8 cellular contexts compared by ENCODE assay signal in genomic region chr11:65417221-65417701, GRCh38. TPM values are rescaled to one million over a fixed set of nuclear protein-coding genes. Genes with fewer than 3 reads are reported as not detected.
DNase-seq lines count a peak whose midpoint lies in the region; ATAC-seq, FAIRE-seq and TF ChIP-seq lines count a peak whose summit lies in the region.

No MANE protein-coding gene starts in this region.

- FAIRE-seq in A549 (lab: Jason Lieb, UNC) = no peak

- TF ChIP-seq CTCF in A549 (IDR thresholded peaks at IDR 0.05) (no peak), smooth muscle cell (IDR thresholded peaks at IDR 0.05; ENCODE audit: borderline replicate concordance, insufficient read depth, poor library complexity, severe bottlenecking) (no peak)

- WGBS in A549 (ENCODE audit: missing lambda C conversion rate) = 58% methylated on average over 10 of the region's 10 CpGs
- 75% methylated on average over 10 of the region's 10 CpGs for WGBS in smooth muscle cell (ENCODE audit: low lambda C conversion rate)

- H3K9ac ChIP-seq in HUES48 (ENCODE audit: low read depth, low read length) (no peak overlapping the region), smooth muscle cell (ENCODE audit: low read depth) (no peak overlapping the region)

- no peak for TF ChIP-seq RAD21 in A549 (conservative IDR thresholded peaks at IDR 0.05 in 1 of 2, IDR thresholded peaks at IDR 0.05 in 1 of 2)

- peaks cover 44% of the 10 kb centered on the region for H3K4me1 Mint-ChIP-seq in activated naive CD4-positive, alpha-beta T cell treated with anti-CD3 and anti-CD28 coated beads, Interleukin-2, amount 50 U/mL, for 24 hours

- no peaks in the 10 kb centered on the region for H4K20me1 ChIP-seq in smooth muscle cell (ENCODE audit: low read depth)

- intact Hi-C loops in left ventricle myocardium superior (cut with micrococcal nuclease) = no loop called here

- peaks cover 40% of the 10 kb centered on the region for H3F3A ChIP-seq in smooth muscle cell (ENCODE audit: low read depth)

- H3K4me1 ChIP-seq in A549 (peaks cover 52% of the 10 kb centered on the region), HUES48 (ENCODE audit: control insufficient read depth, insufficient read depth, low read length) (peaks cover 52% of the 10 kb centered on the region), smooth muscle cell (ENCODE audit: low read depth) (peaks cover 52% of the 10 kb centered on the region)

- H3K79me2 ChIP-seq in smooth muscle cell (ENCODE audit: low read depth) = peaks cover 30% of the 10 kb centered on the region

- H3K27me3 ChIP-seq in HUES48 (ENCODE audit: control insufficient read depth, insufficient read depth, low read length) (no peaks in the 10 kb centered on the region), smooth muscle cell (ENCODE audit: low read depth) (no peaks in the 10 kb centered on the region)

- DNase-seq in A549 (ENCODE audit: low read depth in 1 of 2, low spot score in 1 of 2) (no peak), left ventricle myocardium superior (peak; percentile 66), smooth muscle cell (lab: John Stamatoyannopoulos, UW; ENCODE audit: unreplicated experiment) (no peak), NCI-H526 (lab: John Stamatoyannopoulos, UW) (no peak), DMS79 treated with DMSO at 0.1 percent for 48 hours (lab: John Stamatoyannopoulos, UW) (no peak), AG08395 (ENCODE audit: low spot score) (no peak)

- no peaks in the 10 kb centered on the region for H3K9me3 Mint-ChIP-seq in activated naive CD4-positive, alpha-beta T cell treated with anti-CD3 and anti-CD28 coated beads, Interleukin-2, amount 50 U/mL, for 24 hours

- H3K4me2 ChIP-seq in A549 (peak overlapping the region; percentile 89), smooth muscle cell (peak overlapping the region; percentile 99)

- peak overlapping the region; percentile 22; the same call in 2 of the 3 replicates for H3K4me3 ChIP-seq in A549
- H3K4me3 ChIP-seq in HUES48 (ENCODE audit: low read depth, low read length) = no peak overlapping the region
- H3K4me3 ChIP-seq in smooth muscle cell = peak overlapping the region; percentile 38

- peak overlapping the region; percentile 97 for H3K27ac Mint-ChIP-seq in activated naive CD4-positive, alpha-beta T cell treated with anti-CD3 and anti-CD28 coated beads, Interleukin-2, amount 50 U/mL, for 24 hours

- H3K4me3 Mint-ChIP-seq in activated naive CD4-positive, alpha-beta T cell treated with anti-CD3 and anti-CD28 coated beads, Interleukin-2, amount 50 U/mL, for 24 hours = peak overlapping the region; percentile 96

- no peaks in the 10 kb centered on the region for H3K36me3 ChIP-seq in HUES48 (ENCODE audit: control insufficient read depth, insufficient read depth, low read length)
- H3K36me3 ChIP-seq in smooth muscle cell (ENCODE audit: low read depth) = no peaks in the 10 kb centered on the region

- peak overlapping the region; percentile 97 to 100 for H3K27ac ChIP-seq in A549
- peak overlapping the region; percentile 98 for H3K27ac ChIP-seq in HUES48 (ENCODE audit: low read depth, low read length)
- peak overlapping the region; percentile 100 for H3K27ac ChIP-seq in smooth muscle cell (ENCODE audit: low read depth)

- H2AFZ ChIP-seq in smooth muscle cell (ENCODE audit: low read depth) = no peak overlapping the region

- no peak for TF ChIP-seq POLR2A in A549 (IDR thresholded peaks at IDR 0.05; ENCODE audit: low read length)

- H3K27me3 Mint-ChIP-seq in activated naive CD4-positive, alpha-beta T cell treated with anti-CD3 and anti-CD28 coated beads, Interleukin-2, amount 50 U/mL, for 24 hours = no peaks in the 10 kb centered on the region

- POLR2A ChIA-PET in A549 (lab: Yijun Ruan, JAX) = interaction anchor here (1.0 to 17.5 kb wide), 10 partner anchors 9 to 86 kb away, joined by 3 to 756 read pairs (median 14); partner anchors contain the start of genes MALAT1, NEAT1 and SLC25A45

- H3K9me3 ChIP-seq in A549 (no peaks in the 10 kb centered on the region), HUES48 (ENCODE audit: control insufficient read depth, insufficient read depth, low read length) (no peaks in the 10 kb centered on the region), smooth muscle cell (replicated peaks; ENCODE audit: low read depth) (no peaks in the 10 kb centered on the region)

- TF ChIP-seq EP300 in A549 (IDR thresholded peaks at IDR 0.05) = no peak

- CTCF ChIA-PET in A549 (lab: Yijun Ruan, JAX) = interaction anchor here (0.6 to 17.0 kb wide), 33 partner anchors 8 to 523 kb away, joined by 3 to 208 read pairs (median 5); partner anchors contain the start of genes FRMD8, MALAT1 and SLC25A45

- H3K36me3 Mint-ChIP-seq in activated naive CD4-positive, alpha-beta T cell treated with anti-CD3 and anti-CD28 coated beads, Interleukin-2, amount 50 U/mL, for 24 hours = no peaks in the 10 kb centered on the region

- ATAC-seq in A549 (no peak), left ventricle myocardium superior (no peak)

TF ChIP-seq in A549, 52 proteins besides CTCF, POLR2A, EP300 and RAD21:
- no peak for TF ChIP-seq NR3C1 (IDR thresholded peaks at IDR 0.05)
- TF ChIP-seq POLR2AphosphoS2 (conservative IDR thresholded peaks at IDR 0.05; ENCODE audit: low read length) = peak; percentile 69; the same call in 1 of the 2 replicates
- TF ChIP-seq EHF (CRISPR knock-in tag; IDR thresholded peaks at IDR 0.05) = peak; percentile 7; the same call in 1 of the 2 replicates
- TF ChIP-seq HOXB5 (CRISPR knock-in tag; IDR thresholded peaks at IDR 0.05) = 0 out of 2 replicates have a peak, but pooled peaks have one; percentile 6

RNA-seq across cellular contexts. Expression of gene NEAT1, which starts 5.3 kb away (rescaled TPM):
- 181 and 314 TPM in 2 replicates for polyA plus RNA-seq in A549 (2011; rRNA removed)
- polyA plus RNA-seq in A549 (2012; cell fraction: cytosol; rRNA removed) = 137 and 155 TPM in 2 replicates
- polyA plus RNA-seq in A549 (2012; cell fraction: nucleus; rRNA removed) = 406 and 691 TPM in 2 replicates
- 1,009 to 1,407 TPM (median 1,223 TPM) in 3 replicates for polyA plus RNA-seq in A549 (2017; fragmentation: RNase III; extraction: RNeasy Plus Mini Kit Qiagen cat#74134 plus additional on column Dnase treatment)
- 160 and 161 TPM in 2 replicates for polyA minus RNA-seq in A549 (2011; rRNA and poly(A)+ RNA removed)
- total RNA-seq in left ventricle myocardium superior = 508 TPM
- total RNA-seq in smooth muscle cell = 142 and 155 TPM in 2 replicates
- polyA plus RNA-seq in smooth muscle cell = 14.9 and 84.6 TPM in 2 replicates

RNA-seq across cellular contexts. Expression of gene FRMD8, which starts 30.8 kb away (rescaled TPM):
- polyA plus RNA-seq in A549 (2011; rRNA removed) (12.2 and 12.9 TPM in 2 replicates), A549 (2017; fragmentation: RNase III; extraction: RNeasy Plus Mini Kit Qiagen cat#74134 plus additional on column Dnase treatment) (16.5 to 20.0 TPM (median 17.4 TPM) in 3 replicates), smooth muscle cell (37.8 and 40.8 TPM in 2 replicates)
- 30.5 and 36.6 TPM in 2 replicates for polyA plus RNA-seq in A549 (2012; cell fraction: cytosol; rRNA removed)
- polyA plus RNA-seq in A549 (2012; cell fraction: nucleus; rRNA removed) = 46.7 and 62.2 TPM in 2 replicates
- 12.1 and 14.5 TPM in 2 replicates for polyA minus RNA-seq in A549 (2011; rRNA and poly(A)+ RNA removed)
- total RNA-seq in left ventricle myocardium superior (9.7 TPM), smooth muscle cell (16.7 and 19.1 TPM in 2 replicates)

RNA-seq across cellular contexts. Expression of gene SLC25A45, which starts 34.8 kb away (rescaled TPM):
- polyA plus RNA-seq in A549 (2011; rRNA removed) (3.1 and 4.9 TPM in 2 replicates), A549 (2017; fragmentation: RNase III; extraction: RNeasy Plus Mini Kit Qiagen cat#74134 plus additional on column Dnase treatment) (7.9 to 8.6 TPM (median 8.1 TPM) in 3 replicates), smooth muscle cell (3.4 and 7.7 TPM in 2 replicates)
- polyA plus RNA-seq in A549 (2012; cell fraction: cytosol; rRNA removed) = 3.1 and 4.9 TPM in 2 replicates
- polyA plus RNA-seq in A549 (2012; cell fraction: nucleus; rRNA removed) = 12.5 and 14.9 TPM in 2 replicates
- polyA minus RNA-seq in A549 (2011; rRNA and poly(A)+ RNA removed) = 7.0 and 9.0 TPM in 2 replicates
- total RNA-seq in left ventricle myocardium superior (4.6 TPM), smooth muscle cell (0.81 and 2.2 TPM in 2 replicates)
